Comparison of ENCODE assay signal across 9 cellular contexts in the genomic region with DNA sequence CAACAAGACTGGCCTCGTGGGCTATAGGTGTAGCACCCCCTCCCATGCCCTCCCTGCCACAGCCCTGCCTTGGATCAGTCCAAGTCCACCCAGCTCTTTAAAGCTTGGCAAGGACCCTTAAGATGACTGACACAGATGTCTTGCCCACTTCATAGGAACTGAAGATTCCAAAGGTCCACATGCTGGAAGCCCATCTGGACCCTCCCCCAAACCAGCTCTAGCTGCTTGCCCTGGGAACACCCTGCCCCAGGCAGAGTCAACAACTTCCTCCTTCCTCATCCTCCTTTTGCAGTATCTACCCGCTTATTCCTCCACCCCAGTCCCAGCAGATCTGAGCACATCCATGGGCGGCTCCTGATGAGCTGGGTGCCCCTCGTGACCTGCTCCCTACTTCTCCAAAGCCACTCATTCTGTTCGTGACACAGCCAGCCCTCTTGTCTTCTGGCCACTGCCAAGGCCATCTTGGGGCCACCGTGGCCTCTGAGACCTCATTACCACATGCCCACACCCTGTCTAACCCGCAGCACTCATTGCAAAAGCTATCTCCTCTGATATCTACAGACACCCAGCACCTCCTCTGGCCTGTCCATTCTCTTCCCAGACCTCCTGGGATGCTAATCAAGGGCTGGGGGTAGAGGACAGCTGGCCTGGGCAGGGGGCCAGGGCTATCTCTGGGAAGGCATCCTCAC. TPM values are rescaled to one million over a fixed set of nuclear protein-coding genes. Genes with fewer than 3 reads are reported as not detected.
DNase-seq lines count a peak whose midpoint lies in the region; ATAC-seq and TF ChIP-seq lines count a peak whose summit lies in the region.
"Had no signal": no experiment of that assay in that cellular context is flagged by ENCODE, and none has a peak within 500 bp of the region (broad histone marks: within the 10 kb centered on the region; RNA-seq: fewer than 3 reads in every experiment).

No MANE protein-coding gene starts in this region.

- TF ChIP-seq CTCF in OCI-LY1 (IDR thresholded peaks at IDR 0.05; ENCODE audit: low read length) (peak; percentile 3; the same call in 1 of the 2 replicates), coronary artery (IDR thresholded peaks at IDR 0.05) (peak; percentile 8), osteocyte (IDR thresholded peaks at IDR 0.05) (peak; percentile 13), GM20000 (IDR thresholded peaks at IDR 0.05; ENCODE audit: extremely low read depth, missing control alignments) (no peak)

- H3F3A ChIP-seq in OCI-LY1 (ENCODE audit: insufficient read depth, low read length), result no peaks in the 10 kb centered on the region

- POLR2A ChIA-PET in CD8-positive, alpha-beta memory T cell (lab: Charles Lee), result interaction anchor here (0.5 to 0.6 kb wide), 2 partner anchors 117 to 1134 kb away, joined by 3 read pairs; no protein-coding TSS in a partner anchor

- H3K4me3 ChIP-seq in CD8-positive, alpha-beta memory T cell (ENCODE audit: low read length), result no peak overlapping the region
- H3K4me3 ChIP-seq in OCI-LY1 (ENCODE audit: low read depth, low read length, poor library complexity, severe bottlenecking) (no peak overlapping the region), coronary artery (no peak overlapping the region)

- no peak overlapping the region for H2AFZ ChIP-seq in OCI-LY1 (ENCODE audit: low read length)

- H3K79me2 ChIP-seq in OCI-LY1 (ENCODE audit: insufficient read depth, low read length), result no peaks in the 10 kb centered on the region

- CTCF ChIA-PET in CD8-positive, alpha-beta memory T cell (lab: Charles Lee), result interaction anchor here (0.7 to 4.6 kb wide), 17 partner anchors 9 to 318 kb away, joined by 3 to 44 read pairs (median 5); a partner anchor contains a TSS

- no peak overlapping the region for H3K27ac ChIP-seq in CD8-positive, alpha-beta memory T cell (ENCODE audit: low read depth, low read length)
- H3K27ac ChIP-seq in OCI-LY1 (ENCODE audit: low read depth, low read length, poor library complexity, severe bottlenecking), result no peak overlapping the region
- peak overlapping the region; percentile 29 to 93 for H3K27ac ChIP-seq in coronary artery

- no peak overlapping the region; the same call in 1 of the 2 replicates for H3K9ac ChIP-seq in OCI-LY1 (ENCODE audit: low read length)

- H3K36me3 ChIP-seq in CD8-positive, alpha-beta memory T cell (ENCODE audit: insufficient read depth, low read length), result no peaks in the 10 kb centered on the region
- H3K36me3 ChIP-seq in OCI-LY1 (ENCODE audit: insufficient read depth, low read length), result peaks cover 2% of the 10 kb centered on the region

- H3K9me2 ChIP-seq in OCI-LY1 (ENCODE audit: low read depth, low read length), result no peaks in the 10 kb centered on the region

- H3K4me2 ChIP-seq in OCI-LY1 (ENCODE audit: low read length), result no peak overlapping the region

- no peaks in the 10 kb centered on the region for H3K27me3 Mint-ChIP-seq in CD8-positive, alpha-beta memory T cell
- no peaks in the 10 kb centered on the region for H3K27me3 Mint-ChIP-seq in osteocyte (ENCODE audit: unreplicated experiment)

- no peaks in the 10 kb centered on the region for H3K27me3 ChIP-seq in CD8-positive, alpha-beta memory T cell (ENCODE audit: insufficient read depth, low read length, poor library complexity, severe bottlenecking)
- H3K27me3 ChIP-seq in OCI-LY1 (ENCODE audit: insufficient read depth, low read length), result no peaks in the 10 kb centered on the region; the same call in none of the 2 replicates

- H3K9me3 ChIP-seq in CD8-positive, alpha-beta memory T cell (ENCODE audit: low read length), result no peaks in the 10 kb centered on the region
- H3K9me3 ChIP-seq in OCI-LY1 (ENCODE audit: low read length), result no peaks in the 10 kb centered on the region

- ATAC-seq in HG02840 (IDR thresholded peaks at IDR 0.05; ENCODE audit: low FRiP score, unreplicated experiment), result no peak
- ATAC-seq in HG02642 (IDR thresholded peaks at IDR 0.05; ENCODE audit: poor library complexity, unreplicated experiment), result no peak

- no peaks in the 10 kb centered on the region for H3K9me3 Mint-ChIP-seq in CD8-positive, alpha-beta memory T cell
- H3K9me3 Mint-ChIP-seq in osteocyte (ENCODE audit: unreplicated experiment), result no peaks in the 10 kb centered on the region

- no peaks in the 10 kb centered on the region for H4K20me1 ChIP-seq in OCI-LY1 (ENCODE audit: insufficient read depth, low read length)

- peak overlapping the region in 6 of 7 donors; percentile 25 to 87 (median 67) for H3K4me3 Mint-ChIP-seq in CD8-positive, alpha-beta memory T cell
- peak overlapping the region; percentile 26 for H3K4me3 Mint-ChIP-seq in osteocyte (ENCODE audit: unreplicated experiment)

- peak overlapping the region in 4 of 8 donors; percentile 31 to 66 (median 48) for H3K27ac Mint-ChIP-seq in CD8-positive, alpha-beta memory T cell
- H3K27ac Mint-ChIP-seq in osteocyte (ENCODE audit: unreplicated experiment), result peak overlapping the region; percentile 39

- H3K4me1 ChIP-seq in CD8-positive, alpha-beta memory T cell (ENCODE audit: insufficient read depth, low read length), result peaks cover 6% of the 10 kb centered on the region
- peaks cover 53% of the 10 kb centered on the region for H3K4me1 ChIP-seq in OCI-LY1 (ENCODE audit: insufficient read depth, low read length, severe bottlenecking)

- H3K4me1 Mint-ChIP-seq in CD8-positive, alpha-beta memory T cell, result peaks cover 9 to 18% (median 16%) of the 10 kb centered on the region in 3 donors
- H3K4me1 Mint-ChIP-seq in osteocyte (ENCODE audit: unreplicated experiment), result peaks cover 63% of the 10 kb centered on the region

- H3K36me3 Mint-ChIP-seq in CD8-positive, alpha-beta memory T cell, result no peaks in the 10 kb centered on the region
- H3K36me3 Mint-ChIP-seq in osteocyte (ENCODE audit: unreplicated experiment), result no peaks in the 10 kb centered on the region

- DNase-seq in CD8-positive, alpha-beta memory T cell, result no peak
- DNase-seq in coronary artery (ENCODE audit: low spot score), result no peak
- no peak for DNase-seq in osteocyte (ENCODE audit: extremely low spot score, unreplicated experiment)
- DNase-seq in activated CD4-positive, CD25-positive, alpha-beta regulatory T cell (lab: John Stamatoyannopoulos, UW), result no peak
- no peak for DNase-seq in GM20000 (ENCODE audit: low spot score)

RNA-seq across cellular contexts. Expression of a gene that starts 2.0 kb away (rescaled TPM):
- total RNA-seq in CD8-positive, alpha-beta memory T cell, result 1 to 10 TPM; 1.8 to 2.2 TPM
- 1.3 TPM for polyA plus RNA-seq in CD8-positive, alpha-beta memory T cell
- 7.1 TPM in 2 replicates for total RNA-seq in osteocyte

RNA-seq across cellular contexts. Expression of a gene that starts 5.0 kb away (rescaled TPM):
- total RNA-seq in CD8-positive, alpha-beta memory T cell, result not detected
- not detected for polyA plus RNA-seq in CD8-positive, alpha-beta memory T cell
- 0.81 and 0.89 TPM in 2 replicates for total RNA-seq in osteocyte
- total RNA-seq: NCI-H460 had no signal

RNA-seq across cellular contexts. Expression of a gene that starts 36.5 kb away (rescaled TPM):
- total RNA-seq in CD8-positive, alpha-beta memory T cell, result under 1 TPM; 0.59 to 0.93 TPM
- not detected for polyA plus RNA-seq in CD8-positive, alpha-beta memory T cell
- total RNA-seq in osteocyte, result 16.6 and 18.9 TPM in 2 replicates

RNA-seq across cellular contexts. Expression of a gene that starts 50.9 kb away (rescaled TPM):
- 100 to 1,000 TPM; 244 to 245 TPM for total RNA-seq in CD8-positive, alpha-beta memory T cell
- polyA plus RNA-seq in CD8-positive, alpha-beta memory T cell, result 172 TPM
- total RNA-seq in osteocyte, result 201 and 202 TPM in 2 replicates

RNA-seq across cellular contexts. Expression of a gene that starts 54.6 kb away (rescaled TPM):
- total RNA-seq in CD8-positive, alpha-beta memory T cell, result 100 to 1,000 TPM; 102 TPM
- polyA plus RNA-seq in CD8-positive, alpha-beta memory T cell, result 470 TPM
- 203 and 211 TPM in 2 replicates for total RNA-seq in osteocyte

Comparison
In these comparisons a context has a peak if more than half of its experiments do, and no peak if none do; other contexts are left out.
1. H3K27ac ChIP-seq: peak in coronary artery (2 of 2); none in CD8-positive, alpha-beta memory T cell (single experiment) and OCI-LY1 (single experiment).